Comparison of ENCODE assay signal across 1 cellular context in the genomic region with DNA sequence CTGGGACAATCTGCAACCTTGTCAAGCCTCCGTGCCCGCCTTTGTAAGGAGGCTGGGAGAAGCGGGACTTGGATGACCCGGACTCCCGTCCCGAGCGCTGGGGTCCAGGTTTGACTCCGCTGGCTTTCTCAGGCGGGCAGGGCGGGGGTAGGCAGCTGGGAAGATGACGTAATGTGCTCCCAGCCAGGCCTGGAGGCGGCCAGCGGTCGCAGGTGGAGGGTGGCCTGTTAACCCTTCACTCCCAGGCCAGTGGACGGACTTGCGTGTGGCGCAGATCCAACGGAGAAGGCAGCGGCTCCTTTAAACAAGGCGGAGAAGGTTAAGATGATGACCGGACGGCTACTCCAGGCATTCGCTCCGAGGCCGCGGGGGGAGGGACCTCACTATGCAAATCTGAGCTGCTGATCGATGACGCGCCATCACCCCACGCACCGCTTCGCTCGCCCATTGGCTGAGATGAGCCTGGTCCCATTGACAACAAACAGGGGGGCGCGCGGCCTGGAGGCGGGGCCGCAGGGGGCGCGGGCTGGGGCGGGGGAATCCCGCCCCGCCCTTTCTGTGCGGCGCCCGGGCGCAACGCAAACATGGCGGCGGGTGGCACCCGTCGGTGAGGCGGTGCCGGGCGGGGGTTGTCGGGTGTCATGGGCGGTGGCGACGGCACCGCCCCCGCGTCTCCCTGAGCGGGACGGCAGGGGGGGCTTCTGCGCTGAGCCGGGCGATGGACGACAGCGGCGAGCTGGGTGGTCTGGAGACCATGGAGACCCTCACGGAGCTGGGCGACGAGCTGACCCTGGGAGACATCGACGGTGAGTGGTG.
TF ChIP-seq lines count a peak whose summit lies in the region.

TSS of gene SREBF2 (plus strand) at position 553 of the 816 bp plus-strand sequence. CDS start at position 719, 166 bp downstream.

TF ChIP-seq in liver, 16 proteins besides CTCF, POLR2A, EP300 and RAD21 (continued from another document):
- TF ChIP-seq, protein P1, sequence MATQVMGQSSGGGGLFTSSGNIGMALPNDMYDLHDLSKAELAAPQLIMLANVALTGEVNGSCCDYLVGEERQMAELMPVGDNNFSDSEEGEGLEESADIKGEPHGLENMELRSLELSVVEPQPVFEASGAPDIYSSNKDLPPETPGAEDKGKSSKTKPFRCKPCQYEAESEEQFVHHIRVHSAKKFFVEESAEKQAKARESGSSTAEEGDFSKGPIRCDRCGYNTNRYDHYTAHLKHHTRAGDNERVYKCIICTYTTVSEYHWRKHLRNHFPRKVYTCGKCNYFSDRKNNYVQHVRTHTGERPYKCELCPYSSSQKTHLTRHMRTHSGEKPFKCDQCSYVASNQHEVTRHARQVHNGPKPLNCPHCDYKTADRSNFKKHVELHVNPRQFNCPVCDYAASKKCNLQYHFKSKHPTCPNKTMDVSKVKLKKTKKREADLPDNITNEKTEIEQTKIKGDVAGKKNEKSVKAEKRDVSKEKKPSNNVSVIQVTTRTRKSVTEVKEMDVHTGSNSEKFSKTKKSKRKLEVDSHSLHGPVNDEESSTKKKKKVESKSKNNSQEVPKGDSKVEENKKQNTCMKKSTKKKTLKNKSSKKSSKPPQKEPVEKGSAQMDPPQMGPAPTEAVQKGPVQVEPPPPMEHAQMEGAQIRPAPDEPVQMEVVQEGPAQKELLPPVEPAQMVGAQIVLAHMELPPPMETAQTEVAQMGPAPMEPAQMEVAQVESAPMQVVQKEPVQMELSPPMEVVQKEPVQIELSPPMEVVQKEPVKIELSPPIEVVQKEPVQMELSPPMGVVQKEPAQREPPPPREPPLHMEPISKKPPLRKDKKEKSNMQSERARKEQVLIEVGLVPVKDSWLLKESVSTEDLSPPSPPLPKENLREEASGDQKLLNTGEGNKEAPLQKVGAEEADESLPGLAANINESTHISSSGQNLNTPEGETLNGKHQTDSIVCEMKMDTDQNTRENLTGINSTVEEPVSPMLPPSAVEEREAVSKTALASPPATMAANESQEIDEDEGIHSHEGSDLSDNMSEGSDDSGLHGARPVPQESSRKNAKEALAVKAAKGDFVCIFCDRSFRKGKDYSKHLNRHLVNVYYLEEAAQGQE (IDR thresholded peaks at IDR 0.05): peak; percentile 91
- TF ChIP-seq GABPA (IDR thresholded peaks at IDR 0.05 in 1 of 2, conservative IDR thresholded peaks at IDR 0.05 in 1 of 2) (peak in 1 of 2 donors; percentile 24), YY1 (IDR thresholded peaks at IDR 0.05) (peak; percentile 94), TAF1 (conservative IDR thresholded peaks at IDR 0.05) (no peak), RXRA (IDR thresholded peaks at IDR 0.05) (peak; percentile 98 to 99), FOXA1 (IDR thresholded peaks at IDR 0.05) (peak; percentile 80), JUND (IDR thresholded peaks at IDR 0.05) (peak; percentile 96 to 97), HNF4A (conservative IDR thresholded peaks at IDR 0.05) (peak; percentile 66 to 82), SP1 (IDR thresholded peaks at IDR 0.05) (peak; percentile 94)
- TF ChIP-seq, protein P2, sequence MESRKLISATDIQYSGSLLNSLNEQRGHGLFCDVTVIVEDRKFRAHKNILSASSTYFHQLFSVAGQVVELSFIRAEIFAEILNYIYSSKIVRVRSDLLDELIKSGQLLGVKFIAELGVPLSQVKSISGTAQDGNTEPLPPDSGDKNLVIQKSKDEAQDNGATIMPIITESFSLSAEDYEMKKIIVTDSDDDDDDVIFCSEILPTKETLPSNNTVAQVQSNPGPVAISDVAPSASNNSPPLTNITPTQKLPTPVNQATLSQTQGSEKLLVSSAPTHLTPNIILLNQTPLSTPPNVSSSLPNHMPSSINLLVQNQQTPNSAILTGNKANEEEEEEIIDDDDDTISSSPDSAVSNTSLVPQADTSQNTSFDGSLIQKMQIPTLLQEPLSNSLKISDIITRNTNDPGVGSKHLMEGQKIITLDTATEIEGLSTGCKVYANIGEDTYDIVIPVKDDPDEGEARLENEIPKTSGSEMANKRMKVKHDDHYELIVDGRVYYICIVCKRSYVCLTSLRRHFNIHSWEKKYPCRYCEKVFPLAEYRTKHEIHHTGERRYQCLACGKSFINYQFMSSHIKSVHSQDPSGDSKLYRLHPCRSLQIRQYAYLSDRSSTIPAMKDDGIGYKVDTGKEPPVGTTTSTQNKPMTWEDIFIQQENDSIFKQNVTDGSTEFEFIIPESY (IDR thresholded peaks at IDR 0.05): peak; percentile 70
TF ChIP-seq in liver: peak in this region for 15.
